23 cellular contexts compared by ENCODE assay signal in the genomic region with DNA sequence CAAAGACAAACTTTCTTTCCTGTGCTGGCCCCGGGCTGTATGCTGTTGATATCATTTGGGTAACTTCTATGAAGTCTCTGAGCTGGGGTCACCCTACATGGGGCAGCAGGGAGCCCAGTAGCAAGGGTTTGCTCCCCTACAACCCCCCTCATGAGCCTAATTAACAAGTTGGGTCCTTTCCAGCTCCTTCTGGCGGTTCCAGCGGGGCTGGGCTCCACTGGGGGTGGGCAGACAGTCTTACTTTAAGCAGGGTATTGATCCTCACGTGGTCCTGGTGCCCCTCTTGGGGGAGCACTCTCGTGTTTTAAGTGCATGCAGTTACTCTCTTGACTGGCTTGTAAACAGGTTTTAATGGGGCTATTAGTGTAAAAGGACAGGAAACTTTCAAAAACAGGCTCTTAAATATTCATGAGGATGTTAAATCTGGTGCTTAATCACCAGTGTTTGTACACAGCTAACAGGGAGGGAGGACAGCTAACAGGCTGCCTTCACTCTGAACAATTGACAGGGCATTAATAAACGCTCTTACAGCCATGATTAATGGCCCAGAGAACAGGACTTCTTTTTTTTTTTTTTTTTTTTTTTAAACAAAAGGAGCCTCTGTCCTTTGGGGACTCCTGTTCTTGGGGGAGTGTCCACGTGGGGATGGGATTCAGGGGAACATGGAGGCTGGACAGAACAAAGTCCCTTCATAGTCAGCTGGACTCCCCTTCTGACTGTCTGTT. TPM values are rescaled to one million over a fixed set of nuclear protein-coding genes. Genes with fewer than 3 reads are reported as not detected.
DNase-seq lines count a peak whose midpoint lies in the region; ATAC-seq and TF ChIP-seq lines count a peak whose summit lies in the region.
"Had no signal": no experiment of that assay in that cellular context is flagged by ENCODE, and none has a peak within 500 bp of the region (broad histone marks: within the 10 kb centered on the region; RNA-seq: fewer than 3 reads in every experiment).

No MANE protein-coding gene starts in this region.

- TF ChIP-seq CTCF in GM23338 (conservative IDR thresholded peaks at IDR 0.05; ENCODE audit: low read depth in 2 of 2), result no peak

- H3K27me3 Mint-ChIP-seq in GM23338 (ENCODE audit: insufficient read depth, low read depth, poor library complexity), result no peaks in the 10 kb centered on the region
- H3K27me3 Mint-ChIP-seq in immature natural killer cell (ENCODE audit: low read depth in 3 of 3), result peaks cover 0 to 3% (median 2%) of the 10 kb centered on the region in 3 donors

- no peaks in the 10 kb centered on the region for H3K36me3 ChIP-seq in GM23338 (ENCODE audit: insufficient read depth)
- H3K36me3 ChIP-seq: BLaER1 treated with 17β-estradiol and CSF1 and Interleukin-3, amounts not matched to agents 10 nM and 100 nM; MG63; Peyer's patch had no signal

- H3K9me3 Mint-ChIP-seq in GM23338 (no peaks in the 10 kb centered on the region), immature natural killer cell (peaks cover 0 to 8% (median 0%) of the 10 kb centered on the region in 6 donors)
- H3K9me3 Mint-ChIP-seq: CD8-positive, alpha-beta T cell; T-cell had no signal

- H3K27ac ChIP-seq in GM23338 (ENCODE audit: low read depth), result no peak overlapping the region
- H3K27ac ChIP-seq: A549; BLaER1 treated with 17β-estradiol and CSF1 and Interleukin-3, amounts not matched to agents 10 nM and 100 nM; HL-60; Peyer's patch had no signal

- ATAC-seq in GM23338 (no peak), HG02798 (IDR thresholded peaks at IDR 0.05; ENCODE audit: poor library complexity, unreplicated experiment) (no peak)
- ATAC-seq: A549; CD8-positive, alpha-beta T cell; Right ventricle myocardium inferior; SK-N-SH treated with all-trans-retinoic acid at 6 μM for 48 hours; T-cell had no signal

- H3K36me3 Mint-ChIP-seq in GM23338 (ENCODE audit: low read depth) (no peaks in the 10 kb centered on the region), immature natural killer cell (no peaks in the 10 kb centered on the region)
- H3K36me3 Mint-ChIP-seq: CD8-positive, alpha-beta T cell; IgD-negative memory B cell; T-cell had no signal

- H2AFZ ChIP-seq in GM23338, result peak overlapping the region; percentile 29; the same call in 1 of the 2 replicates

- H3K9me2 ChIP-seq in GM23338 (ENCODE audit: insufficient read depth), result no peaks in the 10 kb centered on the region

- H3K4me1 ChIP-seq in GM23338 (ENCODE audit: insufficient read depth), result no peaks in the 10 kb centered on the region
- H3K4me1 ChIP-seq: A549, Peyer's patch had no signal

- H3K4me3 Mint-ChIP-seq in GM23338 (no peak overlapping the region), immature natural killer cell (no peak overlapping the region)
- H3K4me3 Mint-ChIP-seq: CD8-positive, alpha-beta T cell; IgD-negative memory B cell; T-cell had no signal

- H3K27me3 ChIP-seq in GM23338 (ENCODE audit: insufficient read depth), result no peaks in the 10 kb centered on the region
- H3K27me3 ChIP-seq: BLaER1 treated with 17β-estradiol and CSF1 and Interleukin-3, amounts not matched to agents 10 nM and 100 nM; Peyer's patch had no signal

- no peaks in the 10 kb centered on the region for H3F3A ChIP-seq in GM23338 (replicated peaks; ENCODE audit: low read depth)

- H3K4me3 ChIP-seq in GM23338, result no peak overlapping the region
- H3K4me3 ChIP-seq: A549; BLaER1 treated with 17β-estradiol and CSF1 and Interleukin-3, amounts not matched to agents 10 nM and 100 nM; MG63; Peyer's patch had no signal

- no peak overlapping the region for H3K4me2 ChIP-seq in GM23338
- H3K4me2 ChIP-seq: A549 had no signal

- no peaks in the 10 kb centered on the region for H3K79me2 ChIP-seq in GM23338 (replicated peaks; ENCODE audit: insufficient read depth)

- H4K20me1 ChIP-seq in GM23338 (replicated peaks; ENCODE audit: insufficient read depth), result no peaks in the 10 kb centered on the region
- H4K20me1 ChIP-seq: BLaER1 treated with 17β-estradiol and CSF1 and Interleukin-3, amounts not matched to agents 10 nM and 100 nM had no signal

- H3K4me1 Mint-ChIP-seq in GM23338 (0 out of 3 replicates have a peak, but pooled peaks cover 6% of the 10 kb centered on the region), immature natural killer cell (no peaks in the 10 kb centered on the region)
- H3K4me1 Mint-ChIP-seq: T-cell had no signal

- no peak for DNase-seq in GM23338 (ENCODE audit: low spot score)
- peak; percentile 61 for DNase-seq in NCI-H1436 treated with DMSO at 0.1 percent for 48 hours (lab: John Stamatoyannopoulos, UW)
- DNase-seq in foreskin melanocyte, result peak; percentile 3
- peak; percentile 12 for DNase-seq in superior temporal gyrus (ENCODE audit: extremely low spot score)
- no peak for DNase-seq in immature natural killer cell
- DNase-seq in NCI-H187 (lab: John Stamatoyannopoulos, UW), result no peak
- DNase-seq: CD8-positive, alpha-beta T cell; H7; Kasumi-1; MG63; NCI-H1092; NCI-H1930; NCI-H2171; NCI-H526; Peyer's patch; T-cell had no signal

- H3K27ac Mint-ChIP-seq in GM23338 (no peak overlapping the region), immature natural killer cell (no peak overlapping the region)
- H3K27ac Mint-ChIP-seq: CD8-positive, alpha-beta T cell; IgD-negative memory B cell; T-cell had no signal

TF ChIP-seq in GM23338, 12 proteins besides CTCF, POLR2A, EP300 and RAD21 (continues in another document):
- TF ChIP-seq, protein P1, sequence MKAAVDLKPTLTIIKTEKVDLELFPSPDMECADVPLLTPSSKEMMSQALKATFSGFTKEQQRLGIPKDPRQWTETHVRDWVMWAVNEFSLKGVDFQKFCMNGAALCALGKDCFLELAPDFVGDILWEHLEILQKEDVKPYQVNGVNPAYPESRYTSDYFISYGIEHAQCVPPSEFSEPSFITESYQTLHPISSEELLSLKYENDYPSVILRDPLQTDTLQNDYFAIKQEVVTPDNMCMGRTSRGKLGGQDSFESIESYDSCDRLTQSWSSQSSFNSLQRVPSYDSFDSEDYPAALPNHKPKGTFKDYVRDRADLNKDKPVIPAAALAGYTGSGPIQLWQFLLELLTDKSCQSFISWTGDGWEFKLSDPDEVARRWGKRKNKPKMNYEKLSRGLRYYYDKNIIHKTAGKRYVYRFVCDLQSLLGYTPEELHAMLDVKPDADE (IDR thresholded peaks at IDR 0.05), result no peak
- TF ChIP-seq ZNF331 (CRISPR knock-in tag; IDR thresholded peaks at IDR 0.05; ENCODE audit: low read depth), result no peak
- no peak for TF ChIP-seq STAT1 (IDR thresholded peaks at IDR 0.05; ENCODE audit: unreplicated experiment)
- no peak for TF ChIP-seq ZNF114 (CRISPR knock-in tag; IDR thresholded peaks at IDR 0.05)
- TF ChIP-seq EZH2 (IDR thresholded peaks at IDR 0.05; ENCODE audit: low read depth, unreplicated experiment), result no peak
- TF ChIP-seq JUNB (IDR thresholded peaks at IDR 0.05; ENCODE audit: unreplicated experiment), result no peak
- TF ChIP-seq, protein P2, sequence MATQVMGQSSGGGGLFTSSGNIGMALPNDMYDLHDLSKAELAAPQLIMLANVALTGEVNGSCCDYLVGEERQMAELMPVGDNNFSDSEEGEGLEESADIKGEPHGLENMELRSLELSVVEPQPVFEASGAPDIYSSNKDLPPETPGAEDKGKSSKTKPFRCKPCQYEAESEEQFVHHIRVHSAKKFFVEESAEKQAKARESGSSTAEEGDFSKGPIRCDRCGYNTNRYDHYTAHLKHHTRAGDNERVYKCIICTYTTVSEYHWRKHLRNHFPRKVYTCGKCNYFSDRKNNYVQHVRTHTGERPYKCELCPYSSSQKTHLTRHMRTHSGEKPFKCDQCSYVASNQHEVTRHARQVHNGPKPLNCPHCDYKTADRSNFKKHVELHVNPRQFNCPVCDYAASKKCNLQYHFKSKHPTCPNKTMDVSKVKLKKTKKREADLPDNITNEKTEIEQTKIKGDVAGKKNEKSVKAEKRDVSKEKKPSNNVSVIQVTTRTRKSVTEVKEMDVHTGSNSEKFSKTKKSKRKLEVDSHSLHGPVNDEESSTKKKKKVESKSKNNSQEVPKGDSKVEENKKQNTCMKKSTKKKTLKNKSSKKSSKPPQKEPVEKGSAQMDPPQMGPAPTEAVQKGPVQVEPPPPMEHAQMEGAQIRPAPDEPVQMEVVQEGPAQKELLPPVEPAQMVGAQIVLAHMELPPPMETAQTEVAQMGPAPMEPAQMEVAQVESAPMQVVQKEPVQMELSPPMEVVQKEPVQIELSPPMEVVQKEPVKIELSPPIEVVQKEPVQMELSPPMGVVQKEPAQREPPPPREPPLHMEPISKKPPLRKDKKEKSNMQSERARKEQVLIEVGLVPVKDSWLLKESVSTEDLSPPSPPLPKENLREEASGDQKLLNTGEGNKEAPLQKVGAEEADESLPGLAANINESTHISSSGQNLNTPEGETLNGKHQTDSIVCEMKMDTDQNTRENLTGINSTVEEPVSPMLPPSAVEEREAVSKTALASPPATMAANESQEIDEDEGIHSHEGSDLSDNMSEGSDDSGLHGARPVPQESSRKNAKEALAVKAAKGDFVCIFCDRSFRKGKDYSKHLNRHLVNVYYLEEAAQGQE (IDR thresholded peaks at IDR 0.05; ENCODE audit: unreplicated experiment), result no peak
- no peak for TF ChIP-seq POLR2AphosphoS5 (IDR thresholded peaks at IDR 0.05; ENCODE audit: low read depth)

RNA-seq across cellular contexts. Expression of a gene that starts 36.6 kb away (rescaled TPM):
- 0.42 TPM in 1 of 2 replicates, not detected in the other for total RNA-seq in GM23338 (2014; rRNA removed; shearing (Covaris generic))
- polyA plus RNA-seq in GM23338 (2016; fragmentation: Nextera tagmentation; extraction: Ambion mirVana), result 0.10 TPM in 1 of 2 replicates, not detected in the other
- not detected for polyA plus RNA-seq in immature natural killer cell
- total RNA-seq: CD8-positive, alpha-beta T cell; Peyer's patch; Right ventricle myocardium inferior; T-cell had no signal
- polyA plus RNA-seq: A549, IgD-negative memory B cell had no signal

Comparison
In these comparisons a context has a peak if more than half of its experiments do, and no peak if none do; other contexts are left out.
1. DNase-seq: peak in NCI-H1436 treated with DMSO at 0.1 percent for 48 hours (single experiment), foreskin melanocyte (single experiment) and superior temporal gyrus (single experiment); none in GM23338 (single experiment), immature natural killer cell (0 of 3) and NCI-H187 (0 of 2).